ENCODE assay signal across 8 cellular contexts in genomic region chr10:115092258-115092554, GRCh38. TPM values are rescaled to one million over a fixed set of nuclear protein-coding genes. Genes with fewer than 3 reads are reported as not detected.
A peak's percentile ranks its signal among the peaks of the same experiment; 100 is the strongest.
DNase-seq lines count a peak whose midpoint lies in the region; ATAC-seq and TF ChIP-seq lines count a peak whose summit lies in the region.

No MANE protein-coding gene starts in this region.

- peak overlapping the region; percentile 78 for H3K9ac ChIP-seq in HUES6 (ENCODE audit: low read length)
- H3K9ac ChIP-seq in endocrine pancreas (ENCODE audit: control insufficient read depth, insufficient read depth, low read length): peak overlapping the region; percentile 60

- peaks cover 2% of the 10 kb centered on the region for H3K36me3 Mint-ChIP-seq in osteocyte (ENCODE audit: unreplicated experiment)

- no peak for TF ChIP-seq CTCF in osteocyte (IDR thresholded peaks at IDR 0.05)

- peak overlapping the region; percentile 81 for H3K27ac Mint-ChIP-seq in osteocyte (ENCODE audit: unreplicated experiment)

- H3K36me3 ChIP-seq in HUES6 (ENCODE audit: control insufficient read depth, insufficient read depth, low read length): no peaks in the 10 kb centered on the region
- H3K36me3 ChIP-seq in endocrine pancreas (ENCODE audit: control insufficient read depth, insufficient read depth, low read length): no peaks in the 10 kb centered on the region

- H3K4me1 ChIP-seq in HUES6 (ENCODE audit: control insufficient read depth, insufficient read depth, low read length) (peaks cover 25% of the 10 kb centered on the region), endocrine pancreas (ENCODE audit: control insufficient read depth, insufficient read depth, low read length) (peaks cover 15% of the 10 kb centered on the region)

- peak; percentile 6 for ATAC-seq in GM19452 (IDR thresholded peaks at IDR 0.05; ENCODE audit: unreplicated experiment)

- peaks cover 18% of the 10 kb centered on the region for H3K4me1 Mint-ChIP-seq in osteocyte (ENCODE audit: unreplicated experiment)

- peak overlapping the region; percentile 95 for H3K4me3 ChIP-seq in HUES6 (ENCODE audit: low read depth, low read length)
- H3K4me3 ChIP-seq in endocrine pancreas (ENCODE audit: control insufficient read depth, insufficient read depth, low read length): peak overlapping the region; percentile 75

- peak overlapping the region; percentile 87 for H3K4me3 Mint-ChIP-seq in osteocyte (ENCODE audit: unreplicated experiment)

- H3K9me3 Mint-ChIP-seq in osteocyte (ENCODE audit: unreplicated experiment): peaks cover 3% of the 10 kb centered on the region

- no peak overlapping the region for H3K27ac ChIP-seq in HUES6 (ENCODE audit: low read depth, low read length)

- peaks cover 27% of the 10 kb centered on the region for H3K27me3 ChIP-seq in HUES6 (ENCODE audit: control insufficient read depth, insufficient read depth, low read length)
- no peaks in the 10 kb centered on the region for H3K27me3 ChIP-seq in endocrine pancreas (ENCODE audit: control insufficient read depth, insufficient read depth, low read length)

- H3K9me3 ChIP-seq in HUES6 (ENCODE audit: control insufficient read depth, insufficient read depth, low read depth, low read length): peaks cover under 1% of the 10 kb centered on the region
- no peaks in the 10 kb centered on the region for H3K9me3 ChIP-seq in endocrine pancreas (ENCODE audit: control insufficient read depth, low read length)

- no peaks in the 10 kb centered on the region for H3K27me3 Mint-ChIP-seq in osteocyte (ENCODE audit: unreplicated experiment)

- no peak for DNase-seq in osteocyte (ENCODE audit: extremely low spot score, unreplicated experiment)
- no peak for DNase-seq in NCI-H2029 (lab: John Stamatoyannopoulos, UW)
- DNase-seq in NCI-H187 (lab: John Stamatoyannopoulos, UW): no peak
- DNase-seq in NCI-H1436 treated with DMSO at 0.1 percent for 48 hours (lab: John Stamatoyannopoulos, UW): no peak
- DNase-seq in NCI-H774 (lab: John Stamatoyannopoulos, UW): no peak

RNA-seq across cellular contexts. Expression of gene ATRNL1, which starts 1.0 kb away (rescaled TPM):
- 20.2 and 23.6 TPM in 2 replicates for total RNA-seq in osteocyte
